ENCODE assay signal across 22 cellular contexts in the genomic region with DNA sequence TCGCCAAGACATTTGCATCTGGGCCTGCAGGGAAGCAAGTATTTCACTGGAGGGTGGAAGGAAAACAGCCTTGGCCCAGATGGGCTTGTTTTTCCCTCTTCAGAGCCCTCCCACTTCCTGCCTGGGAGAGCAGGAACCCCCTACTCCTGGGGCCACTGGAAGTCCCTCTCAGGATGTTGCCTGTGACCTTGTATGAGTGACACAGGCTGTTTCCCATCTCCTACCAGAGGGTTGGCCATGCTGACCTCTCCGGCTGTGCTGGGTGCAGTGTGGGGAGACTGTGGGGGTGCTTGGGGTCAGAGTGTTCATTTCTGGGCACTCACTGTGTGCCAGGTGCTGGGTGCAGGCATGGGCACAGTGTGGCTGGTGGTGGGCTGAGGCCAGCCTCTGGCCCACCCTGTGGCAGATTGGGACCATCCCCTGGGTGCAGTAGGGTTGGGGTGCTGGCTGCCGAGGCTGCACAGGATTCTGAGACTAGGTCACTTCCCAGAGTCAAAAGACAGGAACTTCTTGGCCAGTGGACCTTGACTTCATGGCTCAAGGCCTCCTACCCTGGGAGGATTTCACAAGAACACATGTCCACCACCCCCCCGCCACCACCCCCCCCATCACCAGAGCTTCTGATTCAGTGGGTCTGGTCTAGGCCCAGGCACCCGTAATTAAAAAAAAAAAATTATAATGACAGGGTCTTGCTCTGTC. TPM values are rescaled to one million over a fixed set of nuclear protein-coding genes. Genes with fewer than 3 reads are reported as not detected.
DNase-seq lines count a peak whose midpoint lies in the region; ATAC-seq, FAIRE-seq and TF ChIP-seq lines count a peak whose summit lies in the region.
"Had no signal": no experiment of that assay in that cellular context is flagged by ENCODE, and none has a peak within 500 bp of the region (broad histone marks: within the 10 kb centered on the region; RNA-seq: fewer than 3 reads in every experiment).

No MANE protein-coding gene starts in this region.

- H3K27ac ChIP-seq in BLaER1 treated with 17β-estradiol and CSF1 and Interleukin-3, amounts not matched to agents 10 nM and 100 nM: peak overlapping the region; percentile 71 to 91 (median 81); a peak in 21 of 22 replicates
- H3K27ac ChIP-seq in GM12878 (ENCODE audit: control insufficient read depth, insufficient read depth): 0 out of 2 replicates have a peak overlapping the region, but pooled peaks have one; percentile 20
- H3K27ac ChIP-seq in right cardiac atrium (ENCODE audit: low read length): peak overlapping the region; percentile 89
- no peak overlapping the region for H3K27ac ChIP-seq in effector memory CD4-positive, alpha-beta T cell (ENCODE audit: insufficient read depth, low read length, poor library complexity, severe bottlenecking)

- peak overlapping the region in 6 of 10 experiments; percentile 1 to 44 (median 38); a peak in 6 of 20 replicates for H3K4me3 ChIP-seq in BLaER1 treated with 17β-estradiol and CSF1 and Interleukin-3, amounts not matched to agents 10 nM and 100 nM
- H3K4me3 ChIP-seq in GM12878: no peak overlapping the region
- H3K4me3 ChIP-seq in right cardiac atrium (ENCODE audit: low read length): no peak overlapping the region
- H3K4me3 ChIP-seq in effector memory CD4-positive, alpha-beta T cell (ENCODE audit: insufficient read depth, low read depth, low read length, poor library complexity, severe bottlenecking): no peak overlapping the region
- H3K4me3 ChIP-seq: HAP-1, Peyer's patch had no signal

- SMC1A ChIA-PET in GM12878 (lab: Charles Lee; ENCODE audit: uncharacterized antibody, unreplicated experiment): no interaction called here

- POLR2A ChIA-PET in GM12878 (lab: Charles Lee): interaction anchor here (0.9 to 1.0 kb wide), 2 partner anchors 9 to 10 kb away, joined by 3 read pairs; a partner anchor contains a TSS

- H3K9me3 ChIP-seq in BLaER1 treated with 17β-estradiol and CSF1 and Interleukin-3, amounts not matched to agents 10 nM and 100 nM (replicated peaks in 1 of 11): no peaks in the 10 kb centered on the region
- no peaks in the 10 kb centered on the region for H3K9me3 ChIP-seq in GM12878 (replicated peaks; ENCODE audit: control insufficient read depth, insufficient read depth, low read length)
- H3K9me3 ChIP-seq in right cardiac atrium (ENCODE audit: control insufficient read depth, low read length): no peaks in the 10 kb centered on the region
- H3K9me3 ChIP-seq in effector memory CD4-positive, alpha-beta T cell (ENCODE audit: control insufficient read depth, low read length): no peaks in the 10 kb centered on the region
- H3K9me3 ChIP-seq: HAP-1, Peyer's patch had no signal

- FAIRE-seq in GM12878 (lab: Jason Lieb, UNC): no peak
- FAIRE-seq: A204.1, colon had no signal

- peak overlapping the region; percentile 74 to 96 (median 88) for H3K4me2 ChIP-seq in BLaER1 treated with 17β-estradiol and CSF1 and Interleukin-3, amounts not matched to agents 10 nM and 100 nM
- no peak overlapping the region for H3K4me2 ChIP-seq in GM12878 (ENCODE audit: control insufficient read depth, insufficient read depth)

- intact Hi-C loops in GM12878 (cut with micrococcal nuclease; ENCODE audit: unreplicated experiment) (no loop called here), right cardiac atrium (cut with DNase I) (no loop called here), sciatic nerve (cut with DNase I) (no loop called here)

- H3K27me3 ChIP-seq in BLaER1 treated with 17β-estradiol and CSF1 and Interleukin-3, amounts not matched to agents 10 nM and 100 nM: no peaks in the 10 kb centered on the region
- H3K27me3 ChIP-seq in GM12878 (replicated peaks in 1 of 2; ENCODE audit: control insufficient read depth in 2 of 2, insufficient read depth in 2 of 2, low read length in 1 of 2): no peaks in the 10 kb centered on the region
- H3K27me3 ChIP-seq in right cardiac atrium (ENCODE audit: control insufficient read depth, insufficient read depth): no peaks in the 10 kb centered on the region
- H3K27me3 ChIP-seq in effector memory CD4-positive, alpha-beta T cell (replicated peaks; ENCODE audit: control insufficient read depth, insufficient read depth, low read length, poor library complexity, severe bottlenecking): no peaks in the 10 kb centered on the region
- H3K27me3 ChIP-seq: Peyer's patch had no signal

- DNase-seq in GM12878 (ENCODE audit: low read depth, low spot score) (no peak), right cardiac atrium (peak in 1 of 3 donors; percentile 65), sciatic nerve (ENCODE audit: low spot score) (no peak), pons (ENCODE audit: low spot score) (no peak), NCI-H446 treated with DMSO at 0.1 percent for 48 hours (lab: John Stamatoyannopoulos, UW) (no peak)
- no peak for DNase-seq in effector memory CD4-positive, alpha-beta T cell
- DNase-seq: activated gamma-delta T cell; anterior cingulate cortex; CD4-positive, alpha-beta memory T cell; erythroblast; MM.1S; naive thymus-derived CD4-positive, alpha-beta T cell; NCI-H2029; NCI-H526 treated with DMSO at 0.1 percent for 48 hours; retina had no signal

- peaks cover 0 to 13% (median 0%) of the 10 kb centered on the region in 11 experiments; a peak in 4 of 22 replicates for H3K36me3 ChIP-seq in BLaER1 treated with 17β-estradiol and CSF1 and Interleukin-3, amounts not matched to agents 10 nM and 100 nM
- H3K36me3 ChIP-seq in GM12878 (ENCODE audit: control insufficient read depth in 2 of 2, insufficient read depth in 2 of 2, low read length in 1 of 2): no peaks in the 10 kb centered on the region; a peak in 1 of 4 replicates
- no peaks in the 10 kb centered on the region for H3K36me3 ChIP-seq in effector memory CD4-positive, alpha-beta T cell (ENCODE audit: control insufficient read depth, insufficient read depth, low read length)
- H3K36me3 ChIP-seq: HAP-1 had no signal

- TF ChIP-seq POLR2A in GM12878 (IDR thresholded peaks at IDR 0.05; ENCODE audit: low read depth, low read length): no peak

- no peak for TF ChIP-seq CTCF in GM12878 (IDR thresholded peaks at IDR 0.05 in 2 of 3, conservative IDR thresholded peaks at IDR 0.05 in 1 of 3; ENCODE audit: control insufficient read depth in 2 of 3, extremely low read depth in 1 of 3, insufficient read depth in 1 of 3, low read depth in 3 of 3, low read length in 3 of 3)

- ATAC-seq in GM12878: no peak
- peak; percentile 9 to 34 for ATAC-seq in right cardiac atrium
- ATAC-seq in sciatic nerve: peak; percentile 27
- no peak for ATAC-seq in GM19455 (IDR thresholded peaks at IDR 0.05; ENCODE audit: unreplicated experiment)
- ATAC-seq: naive thymus-derived CD4-positive, alpha-beta T cell had no signal

- BruUV-seq in GM12878 (replicated peaks; lab: Mats Ljungman, UMichigan): no TSS peak

- peaks cover 50 to 100% (median 100%) of the 10 kb centered on the region in 10 experiments for H3K4me1 ChIP-seq in BLaER1 treated with 17β-estradiol and CSF1 and Interleukin-3, amounts not matched to agents 10 nM and 100 nM
- peaks cover 35% of the 10 kb centered on the region for H3K4me1 ChIP-seq in GM12878 (ENCODE audit: control insufficient read depth, insufficient read depth, low read length)
- H3K4me1 ChIP-seq in right cardiac atrium (ENCODE audit: control insufficient read depth, insufficient read depth, low read length): peaks cover 23% of the 10 kb centered on the region
- peaks cover 29% of the 10 kb centered on the region for H3K4me1 ChIP-seq in effector memory CD4-positive, alpha-beta T cell (ENCODE audit: control insufficient read depth, insufficient read depth, low read length, poor library complexity, severe bottlenecking)
- H3K4me1 ChIP-seq: HAP-1 had no signal

- peak overlapping the region; percentile 19 to 78 (median 70); a peak in 18 of 22 replicates for H3K9ac ChIP-seq in BLaER1 treated with 17β-estradiol and CSF1 and Interleukin-3, amounts not matched to agents 10 nM and 100 nM
- no peak overlapping the region for H3K9ac ChIP-seq in GM12878 (ENCODE audit: control insufficient read depth, insufficient read depth, low read length)

- TF ChIP-seq EP300 in GM12878 (IDR thresholded peaks at IDR 0.05; ENCODE audit: borderline replicate concordance in 1 of 2, control insufficient read depth in 1 of 2, low read depth in 2 of 2, low read length in 2 of 2): no peak

- in situ Hi-C loops in GM12878 (cut with MboI): no loop called here

- no peaks in the 10 kb centered on the region for H3K79me2 ChIP-seq in GM12878 (ENCODE audit: control insufficient read depth, insufficient read depth, low read length)

- CTCF ChIA-PET in GM12878 (lab: Yijun Ruan, JAX): interaction anchor here (0.7 to 2.1 kb wide), 2 partner anchors 11 to 28 kb away, joined by 4 to 11 read pairs; no protein-coding TSS in a partner anchor

- H4K20me1 ChIP-seq in BLaER1 treated with 17β-estradiol and CSF1 and Interleukin-3, amounts not matched to agents 10 nM and 100 nM: no peaks in the 10 kb centered on the region
- H4K20me1 ChIP-seq in GM12878 (ENCODE audit: control insufficient read depth, insufficient read depth): no peaks in the 10 kb centered on the region

- H2AFZ ChIP-seq in GM12878 (ENCODE audit: control insufficient read depth, low read depth, low read length): no peak overlapping the region

- RAD21 ChIA-PET in GM12878 (lab: Charles Lee; ENCODE audit: unreplicated experiment): no interaction called here

- TF ChIP-seq RAD21 in GM12878 (IDR thresholded peaks at IDR 0.05; ENCODE audit: insufficient read depth, low read depth, low read length): no peak

- 65% methylated on average over 5 of the region's 5 CpGs for WGBS in GM12878 (ENCODE audit: insufficient coverage, insufficient replicate concordance, low lambda C conversion rate, missing lambda C conversion rate)
- WGBS in right cardiac atrium: 56% methylated on average over 5 of the region's 5 CpGs

RNA-seq across cellular contexts. Expression of a gene that starts 10.2 kb away (rescaled TPM):
- total RNA-seq in GM12878 (2013; cell fraction: nucleolus; rRNA removed): 13.5 and 16.0 TPM in 2 replicates
- total RNA-seq in GM12878 (2014; rRNA removed) (1.9 and 2.2 TPM in 2 replicates), GM12878 (2014; rRNA removed; fragmentation: Illumina TruSeq; extraction: Trizol) (1.3 and 1.8 TPM in 2 replicates), GM12878 (2021) (2.3 and 3.3 TPM in 2 replicates), right cardiac atrium (1 to 10 TPM; 5.3 to 8.7 (median 7.4) TPM), sciatic nerve (103 TPM)
- 0.81 TPM for polyA plus RNA-seq in GM12878 (2011; ENCODE audit: low read depth)
- polyA plus RNA-seq in GM12878 (2011; rRNA removed) (6.2 and 8.5 TPM in 2 replicates), GM12878 (2014; fragmentation: Illumina TruSeq; extraction: Trizol) (1.4 and 2.7 TPM in 2 replicates), GM12878 (2014; fragmentation: Nextera tagmentation; extraction: Ambion mirVana) (not detected), GM12878 (2014; rRNA removed) (1.4 and 2.5 TPM in 2 replicates), GM12878 (2016; fragmentation: Nextera tagmentation; extraction: Ambion mirVana) (1 to 10 TPM; 2.2 to 2.8 TPM), right cardiac atrium (11.5 TPM)
- 10.5 and 14.8 TPM in 2 replicates for polyA plus RNA-seq in GM12878 (2011; cell fraction: cytosol; rRNA removed)
- polyA plus RNA-seq in GM12878 (2011; cell fraction: nucleus; rRNA removed): 11.7 and 12.8 TPM in 2 replicates
- 2.3 and 2.7 TPM in 2 replicates for polyA plus RNA-seq in GM12878 (2012)
- polyA minus RNA-seq in GM12878 (2011; rRNA and poly(A)+ RNA removed): 16.0 and 19.2 TPM in 2 replicates
- polyA minus RNA-seq in GM12878 (2011; cell fraction: cytosol; rRNA and poly(A)+ RNA removed): 2.6 and 2.9 TPM in 2 replicates
- 6.2 and 9.1 TPM in 2 replicates for polyA minus RNA-seq in GM12878 (2011; cell fraction: nucleus; rRNA and poly(A)+ RNA removed)

RNA-seq across cellular contexts. Expression of a gene that starts 44.8 kb away (rescaled TPM):
- total RNA-seq in GM12878 (2013; cell fraction: nucleolus; rRNA removed): not detected in 2 replicates
- total RNA-seq in GM12878 (2014; rRNA removed) (not detected in 2 replicates), GM12878 (2014; rRNA removed; fragmentation: Illumina TruSeq; extraction: Trizol) (not detected in 2 replicates), GM12878 (2021) (not detected in 2 replicates), right cardiac atrium (under 1 TPM; 0.26 to 0.53 (median 0.37) TPM), sciatic nerve (0.53 TPM)
- not detected for polyA plus RNA-seq in GM12878 (2011; ENCODE audit: low read depth)
- polyA plus RNA-seq in GM12878 (2011; rRNA removed) (not detected in 2 replicates), GM12878 (2014; fragmentation: Illumina TruSeq; extraction: Trizol) (not detected in 2 replicates), GM12878 (2014; fragmentation: Nextera tagmentation; extraction: Ambion mirVana) (not detected), GM12878 (2014; rRNA removed) (not detected in 2 replicates), GM12878 (2016; fragmentation: Nextera tagmentation; extraction: Ambion mirVana) (under 1 TPM in 1 of 2 experiments, not detected in 1; 0.11 TPM), right cardiac atrium (0.27 TPM)
- polyA plus RNA-seq in GM12878 (2011; cell fraction: cytosol; rRNA removed): not detected in 2 replicates
- polyA plus RNA-seq in GM12878 (2011; cell fraction: nucleus; rRNA removed): not detected in 2 replicates
- 0.12 TPM in 1 of 2 replicates, not detected in the other for polyA plus RNA-seq in GM12878 (2012)
- polyA minus RNA-seq in GM12878 (2011; rRNA and poly(A)+ RNA removed): not detected in 2 replicates
- polyA minus RNA-seq in GM12878 (2011; cell fraction: cytosol; rRNA and poly(A)+ RNA removed): not detected in 2 replicates
- not detected in 2 replicates for polyA minus RNA-seq in GM12878 (2011; cell fraction: nucleus; rRNA and poly(A)+ RNA removed)
- total RNA-seq: kidney epithelial cell had no signal

Comparison
In these comparisons a context has a peak if more than half of its experiments do, and no peak if none do; other contexts are left out.
1. H3K4me3 ChIP-seq: peak in BLaER1 treated with 17β-estradiol and CSF1 and Interleukin-3, amounts not matched to agents 10 nM and 100 nM (6 of 10); none in GM12878 (single experiment), right cardiac atrium (single experiment) and effector memory CD4-positive, alpha-beta T cell (single experiment).
2. ATAC-seq: peak in right cardiac atrium (2 of 2) and sciatic nerve (single experiment); none in GM12878 (single experiment) and GM19455 (single experiment).